In genomic region chr15:31353931-31354330, GRCh38 we compare ENCODE assay signal across 8 cellular contexts. TPM values are rescaled to one million over a fixed set of nuclear protein-coding genes. Genes with fewer than 3 reads are reported as not detected.
A peak's percentile ranks its signal among the peaks of the same experiment; 100 is the strongest.
DNase-seq lines count a peak whose midpoint lies in the region; ATAC-seq and TF ChIP-seq lines count a peak whose summit lies in the region.

No MANE protein-coding gene starts in this region.

- peaks cover 83% of the 10 kb centered on the region for H3K4me1 Mint-ChIP-seq in activated T-helper 17 cell treated with anti-CD3 and anti-CD28 coated beads, Interleukin-2, amount 50 U/mL, for 72 hours
- peaks cover 100% of the 10 kb centered on the region for H3K4me1 Mint-ChIP-seq in stimulated activated effector memory CD8-positive, alpha-beta T cell treated with anti-CD3 and anti-CD28 coated beads, Interleukin-12 subunit alpha, Interleukin-12 subunit beta, amount 100 ng/mL, for 72 hours

- peak overlapping the region; percentile 82 for H3K4me3 Mint-ChIP-seq in activated T-helper 17 cell treated with anti-CD3 and anti-CD28 coated beads, Interleukin-2, amount 50 U/mL, for 72 hours
- peak overlapping the region; percentile 74 for H3K4me3 Mint-ChIP-seq in stimulated activated effector memory CD8-positive, alpha-beta T cell treated with anti-CD3 and anti-CD28 coated beads, Interleukin-12 subunit alpha, Interleukin-12 subunit beta, amount 100 ng/mL, for 72 hours

- no peaks in the 10 kb centered on the region for H3K9me3 ChIP-seq in right atrium auricular region

- no peaks in the 10 kb centered on the region for H3K36me3 ChIP-seq in right atrium auricular region

- ATAC-seq in HG02759 (IDR thresholded peaks at IDR 0.05; ENCODE audit: unreplicated experiment) (peak; percentile 4), GM21529 (IDR thresholded peaks at IDR 0.05; ENCODE audit: unreplicated experiment) (no peak), HG03469 (IDR thresholded peaks at IDR 0.05; ENCODE audit: unreplicated experiment) (no peak)
- ATAC-seq in activated T-helper 17 cell treated with anti-CD3 and anti-CD28 coated beads, Interleukin-2, amount 50 U/mL, for 72 hours (replicated peaks) = no peak
- ATAC-seq in stimulated activated effector memory CD8-positive, alpha-beta T cell treated with anti-CD3 and anti-CD28 coated beads, Interleukin-12 subunit alpha, Interleukin-12 subunit beta, amount 100 ng/mL, for 72 hours = no peak

- H3K27me3 ChIP-seq in right atrium auricular region = no peaks in the 10 kb centered on the region

- H3K27me3 Mint-ChIP-seq in activated T-helper 17 cell treated with anti-CD3 and anti-CD28 coated beads, Interleukin-2, amount 50 U/mL, for 72 hours = no peaks in the 10 kb centered on the region

- peak overlapping the region; percentile 90 to 96 for H3K27ac ChIP-seq in right atrium auricular region

- peaks cover 0 to 100% of the 10 kb centered on the region in 2 donors for H3K4me1 ChIP-seq in right atrium auricular region

- H3K36me3 Mint-ChIP-seq in activated T-helper 17 cell treated with anti-CD3 and anti-CD28 coated beads, Interleukin-2, amount 50 U/mL, for 72 hours (ENCODE audit: low read depth) = peaks cover 74% of the 10 kb centered on the region
- H3K36me3 Mint-ChIP-seq in stimulated activated effector memory CD8-positive, alpha-beta T cell treated with anti-CD3 and anti-CD28 coated beads, Interleukin-12 subunit alpha, Interleukin-12 subunit beta, amount 100 ng/mL, for 72 hours = peaks cover 94% of the 10 kb centered on the region

- DNase-seq in right atrium auricular region (ENCODE audit: low spot score) (no peak), DMS79 treated with DMSO at 0.1 percent for 48 hours (lab: John Stamatoyannopoulos, UW) (no peak)
- DNase-seq in stimulated activated effector memory CD8-positive, alpha-beta T cell treated with anti-CD3 and anti-CD28 coated beads, Interleukin-12 subunit alpha, Interleukin-12 subunit beta, amount 100 ng/mL, for 72 hours (ENCODE audit: low spot score in 2 of 2) = no peak
- DNase-seq in stimulated activated CD4-positive, alpha-beta T cell treated with anti-CD3 and anti-CD28 coated beads, Interleukin-12 subunit alpha, Interleukin-12 subunit beta, amount 100 ng/mL, for 4 hours = no peak

- no peaks in the 10 kb centered on the region for H3K9me3 Mint-ChIP-seq in activated T-helper 17 cell treated with anti-CD3 and anti-CD28 coated beads, Interleukin-2, amount 50 U/mL, for 72 hours
- no peaks in the 10 kb centered on the region for H3K9me3 Mint-ChIP-seq in stimulated activated effector memory CD8-positive, alpha-beta T cell treated with anti-CD3 and anti-CD28 coated beads, Interleukin-12 subunit alpha, Interleukin-12 subunit beta, amount 100 ng/mL, for 72 hours

- H3K4me3 ChIP-seq in right atrium auricular region = peak overlapping the region in 1 of 2 donors; percentile 18

- no peak for TF ChIP-seq CTCF in right atrium auricular region (IDR thresholded peaks at IDR 0.05)

- H3K27ac Mint-ChIP-seq in activated T-helper 17 cell treated with anti-CD3 and anti-CD28 coated beads, Interleukin-2, amount 50 U/mL, for 72 hours = peak overlapping the region; percentile 95
- H3K27ac Mint-ChIP-seq in stimulated activated effector memory CD8-positive, alpha-beta T cell treated with anti-CD3 and anti-CD28 coated beads, Interleukin-12 subunit alpha, Interleukin-12 subunit beta, amount 100 ng/mL, for 72 hours = peak overlapping the region; percentile 99

RNA-seq across cellular contexts. Expression of gene KLF13, which starts 27.3 kb away (rescaled TPM):
- total RNA-seq in activated T-helper 17 cell treated with anti-CD3 and anti-CD28 coated beads, Interleukin-2, amount 50 U/mL, for 72 hours = 100 to 1,000 TPM; 101 to 119 TPM
- total RNA-seq in right atrium auricular region = 10 to 100 TPM; 52.8 to 54.6 TPM
